ENCODE assay signal across 35 cellular contexts in the genomic region with DNA sequence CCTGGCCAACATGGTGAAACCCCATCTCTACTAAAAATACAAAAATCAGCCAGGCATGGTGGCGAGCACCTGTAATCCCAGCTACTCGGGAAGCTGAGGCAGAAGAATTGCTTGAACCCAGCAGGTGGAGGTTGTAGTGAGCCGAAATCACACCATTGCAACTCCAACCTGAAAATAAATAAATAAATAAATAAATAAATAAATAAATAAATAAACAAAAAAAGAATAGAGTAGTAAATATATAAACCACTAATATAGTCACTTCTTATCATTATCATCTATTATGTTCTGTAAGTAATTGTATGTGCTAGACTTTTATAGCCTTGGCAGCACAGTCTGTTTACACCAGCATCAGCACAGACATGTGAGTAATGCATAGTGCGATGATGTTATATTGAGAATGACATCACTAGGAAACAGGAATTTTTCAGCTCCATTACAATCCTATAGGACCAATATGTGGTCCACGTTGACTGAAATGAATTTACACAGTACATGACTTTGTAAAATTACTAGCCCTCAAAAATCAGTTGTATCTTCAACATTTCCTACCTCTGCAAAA.
"Had no signal": no experiment of that assay in that cellular context is flagged by ENCODE, and none has a peak within 500 bp of the region (broad histone marks: within the 10 kb centered on the region; RNA-seq: fewer than 3 reads in every experiment).

No MANE protein-coding gene starts in this region.

- H3K27ac Mint-ChIP-seq: activated CD4-positive, alpha-beta memory T cell treated with anti-CD3 and anti-CD28 coated beads, Interleukin-2, amount 10 ng/mL, durations not matched to agents 7 days and 5 days; activated CD8-positive, alpha-beta memory T cell treated with anti-CD3 and anti-CD28 coated beads, Interleukin-2, amount 10 ng/mL, durations not matched to agents 7 days and 5 days; activated naive CD4-positive, alpha-beta T cell treated with anti-CD3 and anti-CD28 coated beads, Interleukin-2, amount 10 ng/mL, durations not matched to agents 7 days and 5 days; activated naive CD8-positive, alpha-beta T cell; activated naive CD8-positive, alpha-beta T cell treated with anti-CD3 and anti-CD28 coated beads, Interleukin-2, amount 50 U/mL, for 24 hours; brain had no signal

- H3K36me3 Mint-ChIP-seq: activated CD8-positive, alpha-beta memory T cell treated with anti-CD3 and anti-CD28 coated beads, Interleukin-2, amount 10 ng/mL, durations not matched to agents 7 days and 5 days; activated naive CD4-positive, alpha-beta T cell treated with anti-CD3 and anti-CD28 coated beads, Interleukin-2, amount 10 ng/mL, durations not matched to agents 7 days and 5 days; activated naive CD8-positive, alpha-beta T cell; brain had no signal

- DNase-seq: activated CD4-positive, alpha-beta memory T cell treated with anti-CD3 and anti-CD28 coated beads, Interleukin-2, amount 10 ng/mL, durations not matched to agents 7 days and 5 days; activated CD4-positive, alpha-beta T cell treated with anti-CD3 and anti-CD28 coated beads for 1 hour; activated CD4-positive, alpha-beta T cell treated with anti-CD3 and anti-CD28 coated beads for 48 hours; activated CD4-positive, CD25-positive, alpha-beta regulatory T cell; activated CD8-positive, alpha-beta memory T cell treated with anti-CD3 and anti-CD28 coated beads for 24 hours; activated CD8-positive, alpha-beta memory T cell treated with anti-CD3 and anti-CD28 coated beads, Interleukin-2, amount 10 ng/mL, durations not matched to agents 7 days and 5 days; activated CD8-positive, alpha-beta memory T cell treated with anti-CD3 and anti-CD28 coated beads, Interleukin-2, amount 50 U/mL, for 48 hours; activated effector memory CD4-positive, alpha-beta T cell treated with Interleukin-2 at 50 U/mL for 16 hours; activated naive CD4-positive, alpha-beta T cell treated with anti-CD3 and anti-CD28 coated beads, Interleukin-2, amount 10 ng/mL, durations not matched to agents 7 days and 5 days; activated naive CD8-positive, alpha-beta T cell treated with anti-CD3 and anti-CD28 coated beads, Interleukin-2, amount 50 U/mL, for 24 hours; activated T-cell treated with anti-CD3 and anti-CD28 coated beads, Interleukin-2, amount 50 U/mL, for 48 hours; anterior cingulate cortex; central memory CD4-positive, alpha-beta T cell; Kasumi-1; MM.1S; MV-4-11; NCI-H1092; NCI-H1436 treated with DMSO at 0.1 percent for 48 hours; NCI-H1694 treated with DMSO at 0.1 percent for 48 hours; NCI-H2029; NCI-H2107; NCI-H2171; NCI-H510A; NCI-H526; NCI-H748 treated with DMSO at 0.1 percent for 48 hours; NK-92 treated with Interleukin-12 subunit alpha and Interleukin-12 subunit beta, amount 100 ng/mL, for 24 hours; PC-9; Right ventricle myocardium superior; SW 1271; T-helper 1 cell; T-helper 2 cell; T-helper 9 cell had no signal

- H3K4me2 ChIP-seq: PC-9 had no signal

- ATAC-seq: activated CD8-positive, alpha-beta memory T cell treated with anti-CD3 and anti-CD28 coated beads, Interleukin-2, amount 10 ng/mL, durations not matched to agents 7 days and 5 days; activated naive CD8-positive, alpha-beta T cell treated with anti-CD3 and anti-CD28 coated beads, Interleukin-2, amount 50 U/mL, for 24 hours had no signal

- H3K4me3 ChIP-seq: PC-9 had no signal

- H3K27ac ChIP-seq: PC-9, VCaP had no signal

- H2AFZ ChIP-seq: PC-9 had no signal

- H3K4me3 Mint-ChIP-seq: activated CD4-positive, alpha-beta memory T cell treated with anti-CD3 and anti-CD28 coated beads, Interleukin-2, amount 10 ng/mL, durations not matched to agents 7 days and 5 days; activated CD8-positive, alpha-beta memory T cell treated with anti-CD3 and anti-CD28 coated beads, Interleukin-2, amount 10 ng/mL, durations not matched to agents 7 days and 5 days; activated naive CD4-positive, alpha-beta T cell treated with anti-CD3 and anti-CD28 coated beads, Interleukin-2, amount 10 ng/mL, durations not matched to agents 7 days and 5 days; activated naive CD8-positive, alpha-beta T cell; activated naive CD8-positive, alpha-beta T cell treated with anti-CD3 and anti-CD28 coated beads, Interleukin-2, amount 50 U/mL, for 24 hours; brain had no signal

- H3K27me3 Mint-ChIP-seq: activated CD4-positive, alpha-beta memory T cell treated with anti-CD3 and anti-CD28 coated beads, Interleukin-2, amount 10 ng/mL, durations not matched to agents 7 days and 5 days; activated CD8-positive, alpha-beta memory T cell treated with anti-CD3 and anti-CD28 coated beads, Interleukin-2, amount 10 ng/mL, durations not matched to agents 7 days and 5 days; activated naive CD4-positive, alpha-beta T cell treated with anti-CD3 and anti-CD28 coated beads, Interleukin-2, amount 10 ng/mL, durations not matched to agents 7 days and 5 days; activated naive CD8-positive, alpha-beta T cell; activated naive CD8-positive, alpha-beta T cell treated with anti-CD3 and anti-CD28 coated beads, Interleukin-2, amount 50 U/mL, for 24 hours; brain had no signal

- H3K4me1 Mint-ChIP-seq: activated CD4-positive, alpha-beta memory T cell treated with anti-CD3 and anti-CD28 coated beads, Interleukin-2, amount 10 ng/mL, durations not matched to agents 7 days and 5 days; activated CD8-positive, alpha-beta memory T cell treated with anti-CD3 and anti-CD28 coated beads, Interleukin-2, amount 10 ng/mL, durations not matched to agents 7 days and 5 days; activated naive CD4-positive, alpha-beta T cell treated with anti-CD3 and anti-CD28 coated beads, Interleukin-2, amount 10 ng/mL, durations not matched to agents 7 days and 5 days; activated naive CD8-positive, alpha-beta T cell treated with anti-CD3 and anti-CD28 coated beads, Interleukin-2, amount 50 U/mL, for 24 hours had no signal
